In the genomic region with DNA sequence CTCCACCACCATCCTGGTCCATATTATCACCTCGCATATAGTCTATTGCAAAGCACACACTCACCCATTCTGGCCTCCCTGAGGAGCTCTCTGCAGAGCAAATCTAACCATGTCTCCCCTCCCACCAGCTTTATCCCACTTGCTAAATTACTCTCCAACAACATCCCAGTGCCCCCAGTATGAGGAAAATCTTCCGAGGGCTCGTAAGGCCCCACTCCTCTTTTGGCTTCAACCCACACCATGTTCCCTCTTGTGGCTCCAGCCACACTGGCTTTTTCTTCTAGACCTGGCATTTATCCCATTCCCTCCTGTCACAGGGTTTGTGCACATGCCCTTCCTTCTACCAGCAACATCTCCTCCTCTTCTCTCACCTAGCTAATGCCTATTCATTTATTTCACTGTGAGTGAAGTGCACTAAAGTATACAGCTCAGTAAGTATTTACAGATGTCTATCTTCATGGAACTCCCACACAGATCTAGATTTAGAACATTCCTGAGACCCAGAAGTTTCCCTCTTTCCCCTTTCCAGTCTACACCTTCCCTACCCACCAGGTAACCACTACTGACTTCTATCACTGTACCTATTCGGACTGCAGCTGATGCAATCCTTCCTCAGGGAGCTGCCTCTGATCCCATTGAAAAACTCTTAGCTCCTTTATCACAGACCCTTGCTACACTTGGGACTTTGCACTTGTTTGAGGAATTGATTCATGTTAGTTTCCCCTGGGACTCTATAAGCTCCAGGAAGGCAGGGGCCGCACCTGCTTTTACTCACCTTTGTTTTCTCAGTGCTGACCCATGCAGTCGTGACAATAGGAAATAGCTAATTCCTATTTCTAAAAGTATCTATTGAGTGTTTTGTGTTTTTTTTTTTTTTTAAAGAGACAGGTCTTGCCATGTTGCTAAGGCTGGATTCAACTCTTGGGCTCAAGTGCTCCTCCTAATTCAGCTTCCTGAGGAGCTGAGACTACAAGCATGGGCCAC, we compare ENCODE assay signal across 19 cellular contexts. TPM values are rescaled to one million over a fixed set of nuclear protein-coding genes. Genes with fewer than 3 reads are reported as not detected.
DNase-seq lines count a peak whose midpoint lies in the region; ATAC-seq and TF ChIP-seq lines count a peak whose summit lies in the region.
"Had no signal": no experiment of that assay in that cellular context is flagged by ENCODE, and none has a peak within 500 bp of the region (broad histone marks: within the 10 kb centered on the region; RNA-seq: fewer than 3 reads in every experiment).

No MANE protein-coding gene starts in this region.

- H3K27ac ChIP-seq in CD4-positive, alpha-beta memory T cell (ENCODE audit: low read depth, low read length) = no peak overlapping the region
- peak overlapping the region; percentile 50 for H3K27ac ChIP-seq in colonic mucosa
- peak overlapping the region; percentile 46 to 73 for H3K27ac ChIP-seq in mucosa of rectum (ENCODE audit: low read depth in 2 of 2, low read length in 2 of 2)
- H3K27ac ChIP-seq: lower lobe of right lung, neural progenitor cell, SJCRH30 had no signal

- H3K9ac ChIP-seq in colonic mucosa (ENCODE audit: low read depth in 2 of 2, low read length in 2 of 2) (peak overlapping the region in 1 of 2 donors; percentile 59), mucosa of rectum (ENCODE audit: low read depth in 1 of 2, low read length in 2 of 2) (no peak overlapping the region)
- H3K9ac ChIP-seq: neural progenitor cell had no signal

- H3K4me3 Mint-ChIP-seq in CD4-positive, alpha-beta memory T cell = no peak overlapping the region
- H3K4me3 Mint-ChIP-seq in IgD-negative memory B cell = no peak overlapping the region
- H3K4me3 Mint-ChIP-seq: neural progenitor cell had no signal

- no peaks in the 10 kb centered on the region for H3K27me3 ChIP-seq in CD4-positive, alpha-beta memory T cell (ENCODE audit: insufficient read depth, low read length)
- H3K27me3 ChIP-seq in colonic mucosa (no peaks in the 10 kb centered on the region), mucosa of rectum (ENCODE audit: control insufficient read depth in 2 of 2, insufficient read depth in 2 of 2, low read length in 2 of 2) (no peaks in the 10 kb centered on the region)
- H3K27me3 ChIP-seq: neural progenitor cell, SJCRH30 had no signal

- H3K4me1 Mint-ChIP-seq in CD4-positive, alpha-beta memory T cell = peaks cover 15 to 16% (median 16%) of the 10 kb centered on the region in 4 donors
- H3K4me1 Mint-ChIP-seq in IgD-negative memory B cell = peaks cover 1 to 12% (median 5%) of the 10 kb centered on the region in 3 donors

- H3K4me3 ChIP-seq in CD4-positive, alpha-beta memory T cell (ENCODE audit: low read length in 2 of 2) = no peak overlapping the region
- H3K4me3 ChIP-seq in colonic mucosa (no peak overlapping the region), mucosa of rectum (ENCODE audit: low read length in 2 of 2) (no peak overlapping the region)
- H3K4me3 ChIP-seq: lower lobe of right lung, neural progenitor cell, SJCRH30 had no signal

- TF ChIP-seq CTCF in colonic mucosa (IDR thresholded peaks at IDR 0.05) = no peak

- H3K27me3 Mint-ChIP-seq in CD4-positive, alpha-beta memory T cell = no peaks in the 10 kb centered on the region
- H3K27me3 Mint-ChIP-seq in IgD-negative memory B cell = no peaks in the 10 kb centered on the region

- POLR2A ChIA-PET in CD4-positive, alpha-beta memory T cell (lab: Charles Lee; ENCODE audit: partially characterized antibody) = no interaction called here

- CTCF ChIA-PET in CD4-positive, alpha-beta memory T cell (lab: Charles Lee; ENCODE audit: partially characterized antibody) = interaction anchor here (1.0 to 1.6 kb wide), 4 partner anchors 16 to 228 kb away, joined by 3 to 9 read pairs (median 4); no protein-coding TSS in a partner anchor

- no peaks in the 10 kb centered on the region for H3K9me3 ChIP-seq in CD4-positive, alpha-beta memory T cell (ENCODE audit: control insufficient read depth in 1 of 2, low read length in 2 of 2)
- H3K9me3 ChIP-seq in colonic mucosa = no peaks in the 10 kb centered on the region
- no peaks in the 10 kb centered on the region for H3K9me3 ChIP-seq in mucosa of rectum (ENCODE audit: control insufficient read depth in 2 of 2, low read length in 2 of 2)
- H3K9me3 ChIP-seq: lower lobe of right lung, SJCRH30 had no signal

- peaks cover 45% of the 10 kb centered on the region for H3K36me3 ChIP-seq in CD4-positive, alpha-beta memory T cell (ENCODE audit: insufficient read depth, low read length)
- peaks cover 7% of the 10 kb centered on the region for H3K36me3 ChIP-seq in colonic mucosa
- H3K36me3 ChIP-seq in mucosa of rectum (ENCODE audit: control insufficient read depth in 2 of 2, insufficient read depth in 2 of 2, low read length in 2 of 2) = peaks cover 33 to 47% of the 10 kb centered on the region in 2 donors

- peaks cover 49 to 74% of the 10 kb centered on the region in 2 donors for H3K36me3 Mint-ChIP-seq in CD4-positive, alpha-beta memory T cell
- H3K36me3 Mint-ChIP-seq in IgD-negative memory B cell = peaks cover 2% of the 10 kb centered on the region

- no peak for ATAC-seq in HG03457 (IDR thresholded peaks at IDR 0.05; ENCODE audit: unreplicated experiment)

- H3K9me3 Mint-ChIP-seq in CD4-positive, alpha-beta memory T cell = no peaks in the 10 kb centered on the region
- H3K9me3 Mint-ChIP-seq in IgD-negative memory B cell = no peaks in the 10 kb centered on the region
- H3K9me3 Mint-ChIP-seq: neural progenitor cell had no signal

- peaks cover 11% of the 10 kb centered on the region for H3K4me1 ChIP-seq in CD4-positive, alpha-beta memory T cell (ENCODE audit: insufficient read depth, low read length)
- H3K4me1 ChIP-seq in colonic mucosa (peaks cover 6% of the 10 kb centered on the region), mucosa of rectum (ENCODE audit: control insufficient read depth in 2 of 2, insufficient read depth in 2 of 2, low read length in 2 of 2) (peaks cover 9 to 42% of the 10 kb centered on the region in 2 donors)
- H3K4me1 ChIP-seq: neural progenitor cell, SJCRH30 had no signal

- intact Hi-C loops in CD4-positive, alpha-beta memory T cell (cut with micrococcal nuclease) = no loop called here
- intact Hi-C loops in colonic mucosa (cut with DNase I) = no loop called here

- peak overlapping the region in 4 of 7 donors; percentile 20 to 91 (median 42) for H3K27ac Mint-ChIP-seq in CD4-positive, alpha-beta memory T cell
- H3K27ac Mint-ChIP-seq in IgD-negative memory B cell = peak overlapping the region in 2 of 3 donors; percentile 33 to 63
- H3K27ac Mint-ChIP-seq: neural progenitor cell had no signal

- DNase-seq in CD4-positive, alpha-beta memory T cell = no peak
- DNase-seq in colonic mucosa (no peak), ureter (ENCODE audit: low spot score) (no peak), T-helper 9 cell (no peak)
- no peak for DNase-seq in NK-92 treated with Interleukin-12 subunit alpha and Interleukin-12 subunit beta, amount 100 ng/mL, for 24 hours (lab: John Stamatoyannopoulos, UW)
- DNase-seq: activated CD4-positive, alpha-beta T cell treated with anti-CD3 and anti-CD28 coated beads, Interleukin-2, amount 50 U/mL, for 1 hour; activated T-cell treated with anti-CD3 and anti-CD28 coated beads, Interleukin-2, amount 50 U/mL, for 1 hour; foreskin melanocyte; GDM1; lower lobe of right lung; NCI-H146; NCI-H446; retina; SJCRH30; T1000 had no signal

RNA-seq across cellular contexts. Expression of a gene that starts 15.5 kb away (rescaled TPM):
- 10 to 100 TPM; 21.7 to 23.9 TPM for total RNA-seq in CD4-positive, alpha-beta memory T cell
- polyA plus RNA-seq in CD4-positive, alpha-beta memory T cell = 100 to 1,000 TPM; 103 to 123 TPM
- 70.6 TPM for polyA plus RNA-seq in IgD-negative memory B cell
- total RNA-seq in colonic mucosa (10 to 100 TPM; 72.0 to 77.7 TPM), ureter (30.4 TPM)

RNA-seq across cellular contexts. Expression of a gene that starts 15.6 kb away (rescaled TPM):
- total RNA-seq in CD4-positive, alpha-beta memory T cell = 10 to 100 TPM; 20.7 to 24.1 TPM
- 1 to 10 TPM in 1 of 2 donors, under 1 TPM in 1; 0.91 to 2.3 TPM for polyA plus RNA-seq in CD4-positive, alpha-beta memory T cell
- 2.8 TPM for polyA plus RNA-seq in IgD-negative memory B cell
- total RNA-seq in colonic mucosa (10 to 100 TPM; 74.3 to 95.3 TPM), ureter (32.7 TPM)

RNA-seq across cellular contexts. Expression of a gene that starts 46.9 kb away (rescaled TPM):
- not detected for total RNA-seq in CD4-positive, alpha-beta memory T cell
- not detected for polyA plus RNA-seq in CD4-positive, alpha-beta memory T cell
- not detected for polyA plus RNA-seq in IgD-negative memory B cell
- total RNA-seq in colonic mucosa = 1 to 10 TPM in 1 of 2 donors, not detected in 1; 2.0 TPM
- total RNA-seq in ureter = 2.1 TPM
